Comparison of ENCODE assay signal across 19 cellular contexts in genomic region chrX:121231566-121232358, GRCh38.
"Had no signal": no experiment of that assay in that cellular context is flagged by ENCODE, and none has a peak within 500 bp of the region (broad histone marks: within the 10 kb centered on the region; RNA-seq: fewer than 3 reads in every experiment).

No MANE protein-coding gene starts in this region.

- H3K27ac ChIP-seq: heart left ventricle, neutrophil, testis, transverse colon had no signal

- FAIRE-seq: endometrium, frontal cortex had no signal

- H3K27me3 ChIP-seq: heart left ventricle, neutrophil, testis, transverse colon had no signal

- H3K4me1 ChIP-seq: heart left ventricle, testis, transverse colon had no signal

- DNase-seq: cortex of kidney; effector CD8-positive, alpha-beta T cell; hippocampal formation; kidney glomerular epithelial cell; nephron progenitor cell; right cardiac atrium; stimulated activated CD4-positive, alpha-beta T cell treated with anti-CD3 and anti-CD28 coated beads, Interleukin-4, amount 100 ng/mL, for 1 hour; stimulated activated naive B cell treated with anti-CD40 and anti-IgM and Interleukin-4, amounts not matched to agents 10 μg/mL and 1 μg/mL and 100 μg/mL, for 72 hours; stimulated activated naive CD8-positive, alpha-beta T cell treated with anti-CD3 and anti-CD28 coated beads, Interleukin-15, amount 100 ng/mL, for 72 hours; testis; transverse colon had no signal

- ATAC-seq: esophagus mucosa; naive thymus-derived CD4-positive, alpha-beta T cell; right cardiac atrium; stimulated activated naive B cell treated with anti-CD40 and anti-IgM and Interleukin-4, amounts not matched to agents 10 μg/mL and 1 μg/mL and 100 μg/mL, for 72 hours; stimulated activated naive CD8-positive, alpha-beta T cell treated with anti-CD3 and anti-CD28 coated beads, Interleukin-15, amount 100 ng/mL, for 72 hours had no signal

- H3K36me3 ChIP-seq: heart left ventricle, neutrophil, transverse colon had no signal

- H3K4me2 ChIP-seq: smooth muscle cell had no signal

- H3K9me3 ChIP-seq: neutrophil, testis, transverse colon had no signal

- H3K4me3 ChIP-seq: dorsolateral prefrontal cortex, heart left ventricle, smooth muscle cell, testis, transverse colon had no signal
